33 cellular contexts compared by ENCODE assay signal in the genomic region with DNA sequence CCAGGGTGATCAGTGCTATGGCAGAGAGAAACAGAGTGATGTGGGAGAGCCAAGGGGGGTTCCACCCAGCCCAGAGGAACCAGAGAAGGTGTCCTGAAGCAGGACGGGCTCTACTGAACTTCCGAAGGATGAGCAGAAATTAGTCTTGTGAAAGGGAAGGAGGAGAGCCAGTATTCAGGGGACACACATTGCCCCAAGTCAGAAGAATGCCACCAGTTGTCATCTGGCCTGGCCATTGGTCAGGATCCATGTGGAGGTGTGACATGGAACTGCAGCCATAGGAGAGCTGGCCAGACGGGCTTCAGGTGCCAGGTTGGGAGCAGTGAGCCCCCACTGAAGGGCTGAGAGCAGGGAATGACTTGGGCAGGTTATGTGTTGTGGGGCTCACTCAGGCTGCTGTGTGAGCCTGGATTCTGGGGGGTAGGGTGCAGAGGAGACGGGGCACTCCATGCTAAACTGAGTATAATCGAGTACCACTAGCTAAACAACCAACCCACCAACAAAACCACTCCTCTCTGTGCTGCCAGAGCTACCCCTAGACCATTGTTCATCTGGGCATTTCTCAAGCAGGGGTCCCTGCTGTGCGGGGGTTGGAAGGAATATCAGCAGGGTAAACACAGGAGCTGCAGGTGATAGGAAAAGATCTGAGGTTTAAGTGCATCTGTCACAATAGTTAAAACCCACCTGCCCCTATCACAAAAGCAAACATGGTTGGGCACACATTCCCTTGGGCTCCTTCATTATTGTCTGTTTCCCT. TPM values are rescaled to one million over a fixed set of nuclear protein-coding genes. Genes with fewer than 3 reads are reported as not detected.
"Had no signal": no experiment of that assay in that cellular context is flagged by ENCODE, and none has a peak within 500 bp of the region (broad histone marks: within the 10 kb centered on the region; RNA-seq: fewer than 3 reads in every experiment).

No MANE protein-coding gene starts in this region.

- FAIRE-seq: astrocyte, TTC549 had no signal

- H3K27ac Mint-ChIP-seq: activated CD4-positive, alpha-beta memory T cell treated with anti-CD3 and anti-CD28 coated beads for 36 hours; naive B cell; nephron progenitor cell; progenitor cell of endocrine pancreas; T-helper 1 cell treated with Interleukin-12 subunit alpha and Interleukin-12 subunit beta and Interleukin-4 antibody, amounts not matched to agents 30 μg/mL and 1 μg/mL, for 36 hours had no signal

- H3K27me3 ChIP-seq: foreskin keratinocyte, ovary, right lobe of liver, testis, transverse colon, uterus had no signal

- DNase-seq: activated CD4-positive, alpha-beta memory T cell treated with anti-CD3 and anti-CD28 coated beads for 36 hours; activated CD4-positive, alpha-beta T cell treated with anti-CD3 and anti-CD28 coated beads for 4 hours; activated CD8-positive, alpha-beta memory T cell treated with anti-CD3 and anti-CD28 coated beads, Interleukin-2, amount 50 U/mL, for 4 hours; activated gamma-delta T cell treated with Interleukin-2 at 50 U/mL for 16 hours; activated naive CD4-positive, alpha-beta T cell treated with anti-CD3 and anti-CD28 coated beads, Interleukin-2, amount 50 U/mL, for 16 hours; activated T-cell treated with anti-CD3 and anti-CD28 coated beads, Interleukin-2, amount 50 U/mL, for 1 hour; amniotic stem cell; caudate nucleus; cortex of kidney; foreskin keratinocyte; heart right ventricle; naive B cell; nephron progenitor cell; ovary; right lobe of liver; stimulated activated CD4-positive, alpha-beta T cell treated with anti-CD3 and anti-CD28 coated beads, Interleukin-2, amount 100 ng/mL, for 48 hours; stimulated activated naive CD8-positive, alpha-beta T cell treated with anti-CD3 and anti-CD28 coated beads, Interleukin-15, Interleukin-2, amounts not matched to agents 100 U/mL and 50 U/mL, for 24 hours; T-helper 9 cell; testis; transverse colon; uterus had no signal

- H3K9me3 ChIP-seq: heart right ventricle, left lung, neutrophil, ovary, right lobe of liver, testis, transverse colon, uterus had no signal

- H3K9me3 Mint-ChIP-seq: activated CD4-positive, alpha-beta memory T cell treated with anti-CD3 and anti-CD28 coated beads for 36 hours; nephron progenitor cell; T-helper 1 cell treated with Interleukin-12 subunit alpha and Interleukin-12 subunit beta and Interleukin-4 antibody, amounts not matched to agents 30 μg/mL and 1 μg/mL, for 36 hours had no signal

- H3K36me3 Mint-ChIP-seq: activated CD4-positive, alpha-beta memory T cell treated with anti-CD3 and anti-CD28 coated beads for 36 hours; naive B cell had no signal

- H3K27ac ChIP-seq: foreskin keratinocyte, neutrophil, ovary, right lobe of liver, testis, transverse colon, uterus, VCaP had no signal

- H3K4me1 ChIP-seq: right lobe of liver, testis, transverse colon, uterus had no signal

- H3K4me3 Mint-ChIP-seq: activated CD4-positive, alpha-beta memory T cell treated with anti-CD3 and anti-CD28 coated beads for 36 hours; naive B cell; nephron progenitor cell; T-helper 1 cell treated with Interleukin-12 subunit alpha and Interleukin-12 subunit beta and Interleukin-4 antibody, amounts not matched to agents 30 μg/mL and 1 μg/mL, for 36 hours had no signal

- H3K4me1 Mint-ChIP-seq: naive B cell, nephron progenitor cell had no signal

- H3K4me3 ChIP-seq: heart right ventricle, left lung, lung, ovary, right lobe of liver, testis, transverse colon, uterus had no signal

- H3K36me3 ChIP-seq: heart right ventricle, left lung, neutrophil, ovary, right lobe of liver, transverse colon, uterus had no signal

RNA-seq across cellular contexts. Expression of a gene that starts 25.3 kb away (rescaled TPM):
- total RNA-seq: activated CD4-positive, alpha-beta memory T cell treated with anti-CD3 and anti-CD28 coated beads for 36 hours; activated CD8-positive, alpha-beta memory T cell treated with anti-CD3 and anti-CD28 coated beads for 36 hours; astrocyte; chondrocyte; glomerular endothelial cell; progenitor cell of endocrine pancreas; renal cortical epithelial cell had no signal
